Comparison of ENCODE assay signal across 17 cellular contexts in the genomic region with DNA sequence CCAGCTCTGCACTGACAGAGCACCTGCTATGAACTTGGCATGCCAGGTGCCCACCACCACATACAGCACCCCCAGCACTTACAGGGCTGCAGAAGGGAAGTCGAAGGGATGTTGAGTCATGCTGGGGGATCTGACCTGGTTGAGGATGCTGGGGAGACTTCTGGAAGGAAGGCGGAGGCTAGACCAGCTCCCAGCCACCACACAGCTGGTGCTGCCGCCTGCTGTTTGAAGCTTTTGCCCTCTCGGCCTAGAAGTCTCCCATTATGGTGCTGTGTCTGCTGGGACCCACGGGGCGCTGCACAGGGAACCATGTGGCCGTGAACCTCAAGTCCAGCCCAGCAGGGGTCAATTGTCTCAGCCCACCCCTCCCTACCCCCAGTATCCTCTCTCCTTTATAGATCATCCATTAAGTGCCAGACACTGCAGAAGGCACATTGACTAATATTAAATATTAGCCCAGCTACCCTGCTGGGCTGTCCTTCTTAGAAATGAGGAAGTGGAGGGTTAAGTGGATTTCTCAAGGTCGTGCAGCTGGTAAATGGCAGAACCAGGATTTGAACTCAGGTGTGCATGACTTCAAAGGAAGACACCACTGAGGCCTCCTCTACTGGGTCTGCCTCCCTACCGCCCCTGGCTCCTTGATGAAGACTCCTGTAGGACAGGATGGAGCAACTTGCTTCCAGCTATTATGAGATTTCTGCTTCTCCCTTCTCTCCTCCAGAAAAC. TPM values are rescaled to one million over a fixed set of nuclear protein-coding genes. Genes with fewer than 3 reads are reported as not detected.
A peak's percentile ranks its signal among the peaks of the same experiment; 100 is the strongest.
DNase-seq lines count a peak whose midpoint lies in the region; ATAC-seq and TF ChIP-seq lines count a peak whose summit lies in the region.
"Had no signal": no experiment of that assay in that cellular context is flagged by ENCODE, and none has a peak within 500 bp of the region (broad histone marks: within the 10 kb centered on the region; RNA-seq: fewer than 3 reads in every experiment).

No MANE protein-coding gene starts in this region.

- H3K79me2 ChIP-seq in HCT116 (ENCODE audit: insufficient read depth, low read length): no peaks in the 10 kb centered on the region
- H3K79me2 ChIP-seq in PC-9 (ENCODE audit: low read depth): no peaks in the 10 kb centered on the region

- peak in 2 of 3 experiments; percentile 43 to 50; a peak in 4 of 6 replicates for TF ChIP-seq CTCF in HCT116 (IDR thresholded peaks at IDR 0.05 in 2 of 3, conservative IDR thresholded peaks at IDR 0.05 in 1 of 3; ENCODE audit: borderline replicate concordance in 1 of 3, insufficient read depth in 1 of 3, low read depth in 2 of 3, low read length in 2 of 3)
- TF ChIP-seq CTCF in PC-9 (conservative IDR thresholded peaks at IDR 0.05): no peak
- no peak for TF ChIP-seq CTCF in glutamatergic neuron (IDR thresholded peaks at IDR 0.05; ENCODE audit: partially characterized antibody, unreplicated experiment)

- peaks cover 30% of the 10 kb centered on the region for H3K4me1 Mint-ChIP-seq in glutamatergic neuron (ENCODE audit: low read depth, unreplicated experiment)

- TF ChIP-seq POLR2A in HCT116 (IDR thresholded peaks at IDR 0.05; ENCODE audit: borderline replicate concordance, extremely low read depth, insufficient read depth, insufficient read length): peak; percentile 27

- H3K4me2 ChIP-seq in BLaER1: peak overlapping the region; percentile 49; the same call in 1 of the 2 replicates
- peak overlapping the region; percentile 83 for H3K4me2 ChIP-seq in HCT116 (ENCODE audit: low read length)
- peak overlapping the region; percentile 73; the same call in 1 of the 2 replicates for H3K4me2 ChIP-seq in PC-9

- H2AFZ ChIP-seq in HCT116 (ENCODE audit: low read depth, low read length, poor library complexity, severe bottlenecking): no peak overlapping the region
- H2AFZ ChIP-seq in PC-9: no peak overlapping the region

- RAD21 ChIA-PET in HCT116 (lab: Charles Lee; ENCODE audit: low non-redundant PET in 1 of 2, low total read pairs in 2 of 2, uncharacterized antibody in 2 of 2, unreplicated experiment in 2 of 2): interaction anchor here (2.2 to 3.7 kb wide), 2 partner anchors 15 kb away, joined by 13 to 24 read pairs; no protein-coding TSS in a partner anchor

- H4K20me1 ChIP-seq in BLaER1: peaks cover 18% of the 10 kb centered on the region; the same call in 1 of the 2 replicates
- no peaks in the 10 kb centered on the region for H4K20me1 ChIP-seq in HCT116 (ENCODE audit: insufficient read depth)
- no peaks in the 10 kb centered on the region for H4K20me1 ChIP-seq in PC-9 (ENCODE audit: insufficient read depth)

- TF ChIP-seq RAD21 in HCT116 (IDR thresholded peaks at IDR 0.05; ENCODE audit: low read depth): no peak

- no peak overlapping the region for H3K4me3 Mint-ChIP-seq in glutamatergic neuron (ENCODE audit: unreplicated experiment)
- H3K4me3 Mint-ChIP-seq: activated naive CD4-positive, alpha-beta T cell treated with anti-CD3 and anti-CD28 coated beads for 36 hours; effector memory CD8-positive, alpha-beta T cell; immature natural killer cell; mesothelial cell of epicardium had no signal

- H3K9ac ChIP-seq in BLaER1 (no peak overlapping the region), HCT116 (ENCODE audit: low read length) (peak overlapping the region; percentile 81)

- no TSS peak for BruUV-seq in HCT116 (replicated peaks; lab: Mats Ljungman, UMichigan)
- no TSS peak for BruUV-seq in PC-9 (replicated peaks; lab: Mats Ljungman, UMichigan)

- H3K27me3 Mint-ChIP-seq in glutamatergic neuron (ENCODE audit: unreplicated experiment): peaks cover 15% of the 10 kb centered on the region

- POLR2A ChIA-PET in HCT116 (lab: Charles Lee) (interaction anchor here (0.6 to 6.8 kb wide), 7 partner anchors 8 to 850 kb away, joined by 3 to 152 read pairs (median 9); a partner anchor contains a TSS), PC-9 (lab: Charles Lee; ENCODE audit: unreplicated experiment) (interaction anchor here (0.5 kb wide), 1 partner anchor 502 kb away, joined by 8 read pairs; no protein-coding TSS in a partner anchor)

- H3K27ac ChIP-seq in BLaER1 (no peak overlapping the region), HCT116 (ENCODE audit: low read depth, low read length) (peak overlapping the region; percentile 100), PC-9 (peak overlapping the region; percentile 99; the same call in 1 of the 2 replicates)
- H3K27ac ChIP-seq: cardiac muscle cell had no signal

- no peaks in the 10 kb centered on the region for H3K9me2 ChIP-seq in HCT116 (ENCODE audit: insufficient read depth)
- no peaks in the 10 kb centered on the region for H3K9me2 ChIP-seq in PC-9 (ENCODE audit: insufficient read depth)

- no peak for ATAC-seq in HCT116
- ATAC-seq in HG02763 (IDR thresholded peaks at IDR 0.05; ENCODE audit: unreplicated experiment): no peak
- no peak for ATAC-seq in GM21526 (IDR thresholded peaks at IDR 0.05; ENCODE audit: low FRiP score, unreplicated experiment)
- ATAC-seq: effector memory CD8-positive, alpha-beta T cell had no signal

- no peaks in the 10 kb centered on the region for H3K9me3 ChIP-seq in BLaER1
- H3K9me3 ChIP-seq in HCT116 (ENCODE audit: control insufficient read depth in 1 of 2, insufficient read depth in 1 of 2, low read depth in 1 of 2, low read length in 2 of 2): no peaks in the 10 kb centered on the region
- H3K9me3 ChIP-seq in PC-9 (ENCODE audit: insufficient read depth, low read depth): no peaks in the 10 kb centered on the region

- H3F3A ChIP-seq in PC-9 (ENCODE audit: insufficient read depth, low read depth): peaks cover 65% of the 10 kb centered on the region

- CTCF ChIA-PET in HCT116 (lab: Charles Lee) (interaction anchor here (1.0 to 5.7 kb wide), 8 partner anchors 8 to 140 kb away, joined by 3 to 101 read pairs (median 14); no protein-coding TSS in a partner anchor), PC-9 (lab: Charles Lee) (interaction anchor here (0.9 kb wide), 1 partner anchor 16 kb away, joined by 3 read pairs; no protein-coding TSS in a partner anchor)

- intact Hi-C loops in HCT116 (cut with micrococcal nuclease) (no loop called here), PC-9 (cut with micrococcal nuclease; ENCODE audit: unreplicated experiment) (no loop called here)

- in situ Hi-C loops in G401 (cut with HindIII; ENCODE audit: low sequenced_read_pairs): no loop called here

- peaks cover 15% of the 10 kb centered on the region for H3K9me3 Mint-ChIP-seq in glutamatergic neuron (ENCODE audit: unreplicated experiment)
- H3K9me3 Mint-ChIP-seq: activated naive CD4-positive, alpha-beta T cell treated with anti-CD3 and anti-CD28 coated beads for 36 hours; effector memory CD8-positive, alpha-beta T cell; immature natural killer cell; mesothelial cell of epicardium had no signal

- H3K36me3 Mint-ChIP-seq in glutamatergic neuron (ENCODE audit: unreplicated experiment): no peaks in the 10 kb centered on the region
- H3K36me3 Mint-ChIP-seq: immature natural killer cell, mesothelial cell of epicardium had no signal

- DNase-seq in HCT116 (ENCODE audit: low read depth, low spot score): no peak
- no peak for DNase-seq in PC-9
- DNase-seq in glutamatergic neuron: no peak
- no peak for DNase-seq in G401 (ENCODE audit: low spot score)
- DNase-seq in NCI-H748 treated with DMSO at 0.1 percent for 48 hours (lab: John Stamatoyannopoulos, UW): no peak
- DNase-seq: activated naive CD4-positive, alpha-beta T cell treated with anti-CD3 and anti-CD28 coated beads for 36 hours; DMS79; effector memory CD8-positive, alpha-beta T cell; immature natural killer cell; NCI-H1105; stimulated activated CD4-positive, alpha-beta T cell treated with anti-CD3 and anti-CD28 coated beads, Interleukin-12 subunit alpha, Interleukin-12 subunit beta, amount 100 ng/mL, for 4 hours had no signal

- H3K4me1 ChIP-seq in BLaER1 (peaks cover 45% of the 10 kb centered on the region), HCT116 (ENCODE audit: control insufficient read depth in 1 of 2, insufficient read depth in 2 of 2, low read length in 2 of 2) (peaks cover 81 to 96% of the 10 kb centered on the region in 2 experiments), PC-9 (replicated peaks; ENCODE audit: insufficient read depth) (peaks cover 78% of the 10 kb centered on the region)

- H3K27ac Mint-ChIP-seq in glutamatergic neuron (ENCODE audit: unreplicated experiment): peak overlapping the region; percentile 45
- H3K27ac Mint-ChIP-seq: activated naive CD4-positive, alpha-beta T cell treated with anti-CD3 and anti-CD28 coated beads for 36 hours; effector memory CD8-positive, alpha-beta T cell; immature natural killer cell; mesothelial cell of epicardium had no signal

- H3K27me3 ChIP-seq in BLaER1: peaks cover 81% of the 10 kb centered on the region
- no peaks in the 10 kb centered on the region for H3K27me3 ChIP-seq in HCT116 (ENCODE audit: insufficient read depth, low read length)
- no peaks in the 10 kb centered on the region for H3K27me3 ChIP-seq in PC-9 (ENCODE audit: insufficient read depth, low read depth)

- H3K36me3 ChIP-seq in BLaER1 (no peaks in the 10 kb centered on the region), HCT116 (ENCODE audit: control insufficient read depth in 1 of 2, insufficient read depth in 2 of 2, low read length in 2 of 2) (no peaks in the 10 kb centered on the region), PC-9 (ENCODE audit: low read depth) (no peaks in the 10 kb centered on the region)
- H3K36me3 ChIP-seq: cardiac muscle cell had no signal

- H3K4me3 ChIP-seq in BLaER1 (no peak overlapping the region), HCT116 (replicated peaks in 1 of 2; ENCODE audit: low read depth in 1 of 2, low read length in 2 of 2) (peak overlapping the region in 1 of 2 experiments; percentile 29; a peak in 1 of 4 replicates), PC-9 (no peak overlapping the region)
- H3K4me3 ChIP-seq: cardiac muscle cell had no signal

TF ChIP-seq in HCT116, 20 proteins besides CTCF, POLR2A, EP300 and RAD21:
- TF ChIP-seq POLR2AphosphoS5 (IDR thresholded peaks at IDR 0.05; ENCODE audit: low read depth, low read length) (no peak), TCF7L2 (IDR thresholded peaks at IDR 0.05; ENCODE audit: borderline replicate concordance, extremely low read depth, insufficient read depth, insufficient read length) (peak; percentile 56)

RNA-seq across cellular contexts. Expression of a gene that starts 49.7 kb away (rescaled TPM):
- 3.8 TPM for total RNA-seq in HCT116 (2021; ENCODE audit: unreplicated experiment)
- polyA plus RNA-seq in HCT116 (2012): 4.9 and 6.4 TPM in 2 replicates
- not detected in 2 replicates for total RNA-seq in PC-9 (2021)
- not detected for total RNA-seq in glutamatergic neuron (ENCODE audit: unreplicated experiment)
- not detected in 2 replicates for total RNA-seq in G401 (2014; rRNA removed; shearing (Covaris generic))
- total RNA-seq: cardiac muscle cell, HT-29, mesothelial cell of epicardium had no signal
- polyA plus RNA-seq: cardiac muscle cell had no signal

Comparison
In these comparisons a context has a peak if more than half of its experiments do, and no peak if none do; other contexts are left out.
1. CTCF ChIP-seq: peak in HCT116 (2 of 3); none in PC-9 (single experiment) and glutamatergic neuron (single experiment).
2. Peak in every context shown above with its lines, with median percentiles within 50 percentile points of each other: H3K4me2 ChIP-seq.